Comparison of ENCODE assay signal across 21 cellular contexts in the genomic region with DNA sequence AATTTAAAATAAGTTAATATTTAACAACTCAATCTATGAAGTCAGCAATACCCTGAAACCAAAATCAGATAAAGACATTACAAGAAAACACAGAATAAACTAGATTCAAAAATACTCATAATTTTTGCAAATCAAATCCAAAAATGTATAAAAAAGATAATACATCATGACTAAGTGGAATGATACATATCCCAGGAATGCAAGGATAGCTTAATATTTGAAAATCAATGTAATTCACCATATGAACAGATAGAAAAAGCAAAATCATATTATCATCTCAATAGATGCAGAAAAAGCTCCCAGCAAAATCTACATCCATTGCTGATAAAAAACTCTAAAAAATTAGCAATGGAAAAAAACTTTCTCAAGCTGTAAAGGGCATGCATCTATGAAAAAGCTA.
"Had no signal": no experiment of that assay in that cellular context is flagged by ENCODE, and none has a peak within 500 bp of the region (broad histone marks: within the 10 kb centered on the region; RNA-seq: fewer than 3 reads in every experiment).

No MANE protein-coding gene starts in this region.

- DNase-seq: dermis blood vessel endothelial cell; dorsolateral prefrontal cortex; effector CD4-positive, alpha-beta T cell; effector memory CD4-positive, alpha-beta T cell; heart left ventricle; hypothalamus; immature natural killer cell; islet precursor cell; kidney; kidney glomerular epithelial cell; left lung; left ventricle myocardium superior; lower lobe of right lung; mesenchymal stem cell; mucosa of descending colon; naive B cell had no signal

- ATAC-seq: foreskin keratinocyte, gastroesophageal sphincter, heart left ventricle, left lung, left ventricle myocardium superior, lower lobe of right lung, mucosa of descending colon had no signal

- H3K4me3 ChIP-seq: coronary artery, dorsolateral prefrontal cortex, esophagus muscularis mucosa, gastroesophageal sphincter, heart left ventricle, hepatocyte, left lung, lower lobe of right lung, mucosa of descending colon had no signal

- H3K4me1 ChIP-seq: esophagus muscularis mucosa, foreskin keratinocyte, gastroesophageal sphincter, heart left ventricle, left lung, lower lobe of right lung had no signal

- H3K27me3 ChIP-seq: dorsolateral prefrontal cortex, esophagus muscularis mucosa, foreskin keratinocyte, gastroesophageal sphincter, heart left ventricle, hepatocyte, left lung had no signal
